ENCODE assay signal across 8 cellular contexts in the genomic region with DNA sequence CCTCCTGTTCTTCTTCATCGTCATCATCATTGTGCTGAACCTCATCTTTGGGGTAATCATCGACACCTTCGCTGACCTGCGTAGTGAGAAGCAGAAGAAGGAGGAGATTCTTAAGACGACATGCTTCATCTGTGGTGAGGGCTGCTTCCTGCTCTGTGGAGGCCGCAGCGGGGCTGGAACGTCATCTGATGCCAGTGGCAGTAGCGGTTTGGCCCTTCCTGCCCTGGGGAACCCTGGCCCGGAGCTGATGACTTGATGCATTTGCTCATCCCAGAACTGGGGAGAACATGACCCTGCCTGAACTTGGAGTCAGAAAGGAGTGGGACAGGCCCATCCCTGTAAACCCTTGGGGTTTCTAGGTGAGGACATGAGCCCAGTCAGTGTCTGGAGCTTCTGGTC. TPM values are rescaled to one million over a fixed set of nuclear protein-coding genes. Genes with fewer than 3 reads are reported as not detected.
DNase-seq lines count a peak whose midpoint lies in the region; ATAC-seq, FAIRE-seq and TF ChIP-seq lines count a peak whose summit lies in the region.
"Had no signal": no experiment of that assay in that cellular context is flagged by ENCODE, and none has a peak within 500 bp of the region (broad histone marks: within the 10 kb centered on the region; RNA-seq: fewer than 3 reads in every experiment).

No MANE protein-coding gene starts in this region.

- H3K4me1 ChIP-seq in tibial nerve: peaks cover 0 to 74% (median 51%) of the 10 kb centered on the region in 4 donors

- H3K4me3 ChIP-seq in tibial nerve: no peak overlapping the region

- no peak for TF ChIP-seq EP300 in tibial nerve (IDR thresholded peaks at IDR 0.05)

- no peaks in the 10 kb centered on the region for H3K27me3 ChIP-seq in tibial nerve

- no peak for TF ChIP-seq CTCF in tibial nerve (IDR thresholded peaks at IDR 0.05)
- no peak for TF ChIP-seq CTCF in D721Med (IDR thresholded peaks at IDR 0.05; ENCODE audit: insufficient read depth, missing control alignments)

- peaks cover 0 to 97% (median 19%) of the 10 kb centered on the region in 3 donors for H3K36me3 ChIP-seq in tibial nerve

- FAIRE-seq in D721Med (lab: Jason Lieb, UNC): no peak
- FAIRE-seq: keratinocyte had no signal

- peak; percentile 69 for DNase-seq in KG1 (lab: John Stamatoyannopoulos, UW)
- DNase-seq in activated T-cell treated with anti-CD3 and anti-CD28 coated beads, Interleukin-2, amount 50 U/mL, for 48 hours: peak; percentile 71 to 80
- DNase-seq in left colon: peak; percentile 55 to 62
- DNase-seq in tibial nerve (ENCODE audit: low spot score in 2 of 2): no peak
- DNase-seq in NOMO-1 treated with dmso at 0.1 percent for 144 hours (lab: John Stamatoyannopoulos, UW; ENCODE audit: unreplicated experiment): no peak
- DNase-seq in NCI-H146 treated with DMSO at 0.1 percent for 48 hours (lab: John Stamatoyannopoulos, UW; ENCODE audit: unreplicated experiment): no peak
- DNase-seq in D721Med (ENCODE audit: insufficient read length, low spot score): no peak

- intact Hi-C loops in left colon (cut with DNase I, micrococcal nuclease): no loop called here

- WGBS in tibial nerve, 2 donors: 71 to 72% methylated on average over 10 of the region's 10 CpGs

- H3K27ac ChIP-seq in tibial nerve: peak overlapping the region in 3 of 4 donors; percentile 49 to 73 (median 68)

- H3K9me3 ChIP-seq in tibial nerve: no peaks in the 10 kb centered on the region

- no peak for ATAC-seq in left colon

- TF ChIP-seq POLR2A in tibial nerve (IDR thresholded peaks at IDR 0.05): no peak

RNA-seq across cellular contexts. Expression of a gene that starts 18.7 kb away (rescaled TPM):
- 10 to 100 TPM; 40.5 to 52.6 TPM for total RNA-seq in left colon
- 10 to 100 TPM; 14.5 to 29.7 (median 23.4) TPM for total RNA-seq in tibial nerve

RNA-seq across cellular contexts. Expression of a gene that starts 53.9 kb away (rescaled TPM):
- total RNA-seq in left colon: 1 to 10 TPM in 1 of 2 donors, under 1 TPM in 1; 0.45 to 2.4 TPM
- 1 to 10 TPM in 3 of 4 donors, under 1 TPM in 1; 0.39 to 3.0 (median 1.7) TPM for total RNA-seq in tibial nerve

Comparison
In these comparisons a context has a peak if more than half of its experiments do, and no peak if none do; other contexts are left out.
1. DNase-seq: peak in KG1 (single experiment), activated T-cell treated with anti-CD3 and anti-CD28 coated beads, Interleukin-2, amount 50 U/mL, for 48 hours (2 of 2) and left colon (2 of 2); none in tibial nerve (0 of 2), NOMO-1 treated with dmso at 0.1 percent for 144 hours (single experiment), NCI-H146 treated with DMSO at 0.1 percent for 48 hours (single experiment) and D721Med (single experiment).